Comparison of ENCODE assay signal across 8 cellular contexts in the genomic region with DNA sequence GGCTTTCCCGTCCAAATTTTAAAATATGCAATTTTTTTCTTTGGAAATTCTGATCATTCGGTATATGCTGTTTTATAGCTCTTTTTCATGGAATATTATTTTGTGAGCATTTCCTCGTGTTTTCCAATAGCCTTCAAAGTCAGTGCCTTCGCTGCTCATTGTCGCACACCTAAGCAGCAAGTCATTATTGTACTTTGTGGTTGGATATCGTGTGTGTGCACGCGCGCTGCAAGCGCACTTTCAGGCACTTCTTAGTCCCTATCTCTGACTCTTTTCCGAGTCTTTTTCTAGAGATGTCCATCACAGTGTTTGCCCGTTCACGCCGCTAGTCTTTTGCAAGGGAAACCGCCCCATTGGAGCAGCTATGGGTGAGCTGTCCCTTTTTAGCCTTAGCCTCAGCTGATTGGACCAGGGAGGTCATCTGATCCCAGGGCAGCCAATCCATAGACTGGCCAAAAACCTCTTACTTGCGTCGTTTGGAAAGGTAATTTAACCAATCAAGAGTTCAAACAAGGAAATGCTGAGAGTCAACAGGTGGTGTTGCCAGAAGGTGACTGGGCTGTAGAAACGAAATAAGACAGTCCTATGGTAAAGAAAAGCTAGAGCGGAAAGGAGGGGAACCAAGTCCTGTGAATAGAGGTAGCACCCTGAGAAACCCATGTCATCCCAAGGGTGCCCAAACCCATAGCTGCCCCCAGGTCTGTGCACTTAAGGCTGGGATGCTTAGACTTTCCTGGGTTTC. TPM values are rescaled to one million over a fixed set of nuclear protein-coding genes. Genes with fewer than 3 reads are reported as not detected.
DNase-seq lines count a peak whose midpoint lies in the region; ATAC-seq and TF ChIP-seq lines count a peak whose summit lies in the region.

No MANE protein-coding gene starts in this region.

- DNase-seq in CD14-positive monocyte (ENCODE audit: low spot score) (no peak), GM20000 (ENCODE audit: low spot score) (peak; percentile 91), Karpas-422 (peak; percentile 62), SHP77 (lab: John Stamatoyannopoulos, UW) (peak; percentile 89 to 94), head of caudate nucleus (peak; percentile 60 to 92 (median 80)), omental fat pad (ENCODE audit: low spot score) (peak; percentile 71), upper lobe of left lung (peak in 1 of 2 donors; percentile 91)
- DNase-seq in activated naive CD8-positive, alpha-beta T cell treated with anti-CD3 and anti-CD28 coated beads, Interleukin-2, amount 50 U/mL, for 24 hours, result peak; percentile 55

- H3K4me3 Mint-ChIP-seq in CD14-positive monocyte, result peak overlapping the region; percentile 83 to 92
- peak overlapping the region; percentile 82 for H3K4me3 Mint-ChIP-seq in activated naive CD8-positive, alpha-beta T cell treated with anti-CD3 and anti-CD28 coated beads, Interleukin-2, amount 50 U/mL, for 24 hours

- ATAC-seq in activated naive CD8-positive, alpha-beta T cell treated with anti-CD3 and anti-CD28 coated beads, Interleukin-2, amount 50 U/mL, for 24 hours, result peak; percentile 83
- peak; percentile 89 for ATAC-seq in omental fat pad (ENCODE audit: low FRiP score)
- peak; percentile 94 to 95 for ATAC-seq in upper lobe of left lung (ENCODE audit: low FRiP score in 2 of 2)

- intact Hi-C loops in CD14-positive monocyte (cut with micrococcal nuclease), result no loop called here
- intact Hi-C loops in head of caudate nucleus (cut with DNase I), result loop anchor here (10.0 kb wide), 1 partner anchor 70 kb away; no protein-coding TSS in a partner anchor

- H3K4me2 ChIP-seq in Karpas-422 (ENCODE audit: low read depth, low read length, poor library complexity, severe bottlenecking), result no peak overlapping the region

- peaks cover 20% of the 10 kb centered on the region for H3K4me1 Mint-ChIP-seq in CD14-positive monocyte
- peaks cover 16% of the 10 kb centered on the region for H3K4me1 Mint-ChIP-seq in activated naive CD8-positive, alpha-beta T cell treated with anti-CD3 and anti-CD28 coated beads, Interleukin-2, amount 50 U/mL, for 24 hours

- peak overlapping the region; percentile 64 to 90 (median 79) for H3K27ac Mint-ChIP-seq in CD14-positive monocyte
- H3K27ac Mint-ChIP-seq in activated naive CD8-positive, alpha-beta T cell treated with anti-CD3 and anti-CD28 coated beads, Interleukin-2, amount 50 U/mL, for 24 hours, result peak overlapping the region; percentile 79

- no peaks in the 10 kb centered on the region for H3K79me2 ChIP-seq in Karpas-422 (ENCODE audit: low read length)

- peak in 1 of 4 donors; percentile 65 for TF ChIP-seq POLR2A in upper lobe of left lung (IDR thresholded peaks at IDR 0.05)

- peaks cover 10 to 19% (median 18%) of the 10 kb centered on the region in 3 donors for H3K27me3 Mint-ChIP-seq in CD14-positive monocyte (ENCODE audit: low read depth in 3 of 3)
- H3K27me3 Mint-ChIP-seq in activated naive CD8-positive, alpha-beta T cell treated with anti-CD3 and anti-CD28 coated beads, Interleukin-2, amount 50 U/mL, for 24 hours, result peaks cover 35% of the 10 kb centered on the region

- H3K9me3 ChIP-seq in Karpas-422 (ENCODE audit: low read length) (no peaks in the 10 kb centered on the region), upper lobe of left lung (no peaks in the 10 kb centered on the region)

- H3K4me1 ChIP-seq in Karpas-422 (ENCODE audit: low read length) (no peaks in the 10 kb centered on the region), upper lobe of left lung (peaks cover 11 to 27% (median 19%) of the 10 kb centered on the region in 4 donors)

- H3K9me3 Mint-ChIP-seq in CD14-positive monocyte, result peaks cover 0 to 4% (median 3%) of the 10 kb centered on the region in 7 donors
- H3K9me3 Mint-ChIP-seq in activated naive CD8-positive, alpha-beta T cell treated with anti-CD3 and anti-CD28 coated beads, Interleukin-2, amount 50 U/mL, for 24 hours, result no peaks in the 10 kb centered on the region

- H3K27ac ChIP-seq in Karpas-422 (ENCODE audit: low read length), result no peak overlapping the region
- H3K27ac ChIP-seq in upper lobe of left lung, result peak overlapping the region; percentile 87 to 93 (median 88)

- H3K36me3 ChIP-seq in Karpas-422 (ENCODE audit: insufficient read depth, low read length) (0 out of 2 replicates have a peak, but pooled peaks cover 6% of the 10 kb centered on the region), upper lobe of left lung (peaks cover 4 to 28% (median 24%) of the 10 kb centered on the region in 4 donors)

- H3K4me3 ChIP-seq in Karpas-422 (ENCODE audit: low read length) (no peak overlapping the region), upper lobe of left lung (peak overlapping the region; percentile 47 to 74 (median 58))

- H3K27me3 ChIP-seq in Karpas-422 (ENCODE audit: low read length) (no peaks in the 10 kb centered on the region), upper lobe of left lung (no peaks in the 10 kb centered on the region)

- H3K9me2 ChIP-seq in Karpas-422 (replicated peaks; ENCODE audit: insufficient read depth, low read length), result no peaks in the 10 kb centered on the region

- no peaks in the 10 kb centered on the region for H4K20me1 ChIP-seq in Karpas-422 (ENCODE audit: insufficient read depth, low read depth, low read length)

- TF ChIP-seq CTCF in CD14-positive monocyte (IDR thresholded peaks at IDR 0.05) (no peak), GM20000 (IDR thresholded peaks at IDR 0.05; ENCODE audit: extremely low read depth, missing control alignments) (no peak), omental fat pad (IDR thresholded peaks at IDR 0.05) (no peak), upper lobe of left lung (IDR thresholded peaks at IDR 0.05) (peak in 3 of 6 experiments; percentile 21 to 41 (median 34))

- no peak overlapping the region for H2AFZ ChIP-seq in Karpas-422 (ENCODE audit: low read length)

- WGBS in upper lobe of left lung, 2 donors, result 9 to 10% methylated on average over 19 of the region's 19 CpGs

- H3K9ac ChIP-seq in Karpas-422 (ENCODE audit: low read length), result no peak overlapping the region

- H3K36me3 Mint-ChIP-seq in CD14-positive monocyte, result peaks cover 28 to 33% of the 10 kb centered on the region in 2 donors
- H3K36me3 Mint-ChIP-seq in activated naive CD8-positive, alpha-beta T cell treated with anti-CD3 and anti-CD28 coated beads, Interleukin-2, amount 50 U/mL, for 24 hours (ENCODE audit: low read depth), result peaks cover 11% of the 10 kb centered on the region

- TF ChIP-seq EP300 in upper lobe of left lung (IDR thresholded peaks at IDR 0.05), result no peak

RNA-seq across cellular contexts. Expression of gene HYI, which starts 0.7 kb away (rescaled TPM):
- polyA plus RNA-seq in CD14-positive monocyte, result 1 to 10 TPM in 1 of 2 donors, under 1 TPM in 1; 0.74 to 1.6 TPM
- not detected in 2 replicates for total RNA-seq in Karpas-422 (2014; rRNA removed; shearing (Covaris generic); ENCODE audit: low replicate concordance)
- total RNA-seq in omental fat pad, result 10 to 100 TPM; 39.5 to 59.0 (median 53.2) TPM
- total RNA-seq in upper lobe of left lung, result 100 to 1,000 TPM in 2 of 6 donors, 10 to 100 TPM in 4; 63.3 to 259 (median 68.8) TPM

Comparison
In these comparisons a context has a peak if more than half of its experiments do, and no peak if none do; other contexts are left out.
1. RNA of gene HYI, which starts 0.7 kb away (total RNA-seq): 63.3 to 259 TPM in upper lobe of left lung and 39.5 to 59.0 TPM in omental fat pad; not detected in Karpas-422; every median in the first group is over 10 times any median in the second.
2. Peak in every context shown above with its lines, with median percentiles within 50 percentile points of each other: ATAC-seq.